In genomic region chr1:212271823-212272498, GRCh38 we compare ENCODE assay signal across 18 cellular contexts.
"Had no signal": no experiment of that assay in that cellular context is flagged by ENCODE, and none has a peak within 500 bp of the region (broad histone marks: within the 10 kb centered on the region; RNA-seq: fewer than 3 reads in every experiment).

No MANE protein-coding gene starts in this region.

- H3K27me3 ChIP-seq: brain microvascular endothelial cell, dorsolateral prefrontal cortex, spleen had no signal

- H3K4me1 ChIP-seq: spleen had no signal

- ATAC-seq: activated naive CD4-positive, alpha-beta T cell treated with anti-CD3 and anti-CD28 coated beads, Interleukin-2, amount 50 U/mL, for 72 hours; activated T-helper 17 cell treated with anti-CD3 and anti-CD28 coated beads, Interleukin-2, amount 50 U/mL, for 72 hours; effector memory CD8-positive, alpha-beta T cell; T-cell; WTC11 had no signal

- H3K27ac Mint-ChIP-seq: activated naive CD4-positive, alpha-beta T cell treated with anti-CD3 and anti-CD28 coated beads, Interleukin-2, amount 50 U/mL, for 72 hours; activated T-cell treated with anti-CD3 and anti-CD28 coated beads, Interleukin-2, amount 50 U/mL, for 24 hours; activated T-helper 17 cell treated with anti-CD3 and anti-CD28 coated beads, Interleukin-2, amount 50 U/mL, for 72 hours; effector memory CD8-positive, alpha-beta T cell; memory B cell; nephron progenitor cell; T-cell; WTC11 had no signal

- H3K36me3 Mint-ChIP-seq: activated naive CD4-positive, alpha-beta T cell treated with anti-CD3 and anti-CD28 coated beads, Interleukin-2, amount 50 U/mL, for 72 hours; memory B cell; T-cell; WTC11 had no signal

- H3K4me3 Mint-ChIP-seq: activated T-cell treated with anti-CD3 and anti-CD28 coated beads, Interleukin-2, amount 50 U/mL, for 24 hours; activated T-helper 17 cell treated with anti-CD3 and anti-CD28 coated beads, Interleukin-2, amount 50 U/mL, for 72 hours; central memory CD8-positive, alpha-beta T cell; effector memory CD8-positive, alpha-beta T cell; memory B cell; nephron progenitor cell; T-cell; WTC11 had no signal

- H3K9me3 ChIP-seq: spleen had no signal

- DNase-seq: activated CD8-positive, alpha-beta memory T cell treated with anti-CD3 and anti-CD28 coated beads, Interleukin-2, amount 50 U/mL, for 4 hours; activated T-cell treated with anti-CD3 and anti-CD28 coated beads, Interleukin-2, amount 50 U/mL, for 24 hours; aorta; brain microvascular endothelial cell; dorsolateral prefrontal cortex; effector memory CD8-positive, alpha-beta T cell; kidney; nephron progenitor cell; spleen; stimulated activated CD4-positive, alpha-beta T cell treated with anti-CD3 and anti-CD28 coated beads, Interleukin-4, amount 100 ng/mL, for 1 hour; stimulated activated naive CD4-positive, alpha-beta T cell treated with Interleukin-2 at 50 U/mL for 16 hours; T-cell; T-helper 9 cell had no signal

- H3K36me3 ChIP-seq: brain microvascular endothelial cell, spleen had no signal

- H3K27ac ChIP-seq: brain microvascular endothelial cell, dorsolateral prefrontal cortex, spleen had no signal

- H3K4me1 Mint-ChIP-seq: activated T-helper 17 cell treated with anti-CD3 and anti-CD28 coated beads, Interleukin-2, amount 50 U/mL, for 72 hours; central memory CD8-positive, alpha-beta T cell had no signal

- H3K4me3 ChIP-seq: dorsolateral prefrontal cortex, spleen had no signal

- H3K9me3 Mint-ChIP-seq: activated naive CD4-positive, alpha-beta T cell treated with anti-CD3 and anti-CD28 coated beads, Interleukin-2, amount 50 U/mL, for 72 hours; activated T-cell treated with anti-CD3 and anti-CD28 coated beads, Interleukin-2, amount 50 U/mL, for 24 hours; activated T-helper 17 cell treated with anti-CD3 and anti-CD28 coated beads, Interleukin-2, amount 50 U/mL, for 72 hours; central memory CD8-positive, alpha-beta T cell; effector memory CD8-positive, alpha-beta T cell; memory B cell; nephron progenitor cell; T-cell; WTC11 had no signal

- H3K27me3 Mint-ChIP-seq: activated T-cell treated with anti-CD3 and anti-CD28 coated beads, Interleukin-2, amount 50 U/mL, for 24 hours; activated T-helper 17 cell treated with anti-CD3 and anti-CD28 coated beads, Interleukin-2, amount 50 U/mL, for 72 hours; central memory CD8-positive, alpha-beta T cell; effector memory CD8-positive, alpha-beta T cell; memory B cell; T-cell had no signal
